ENCODE assay signal across 8 cellular contexts in the genomic region with DNA sequence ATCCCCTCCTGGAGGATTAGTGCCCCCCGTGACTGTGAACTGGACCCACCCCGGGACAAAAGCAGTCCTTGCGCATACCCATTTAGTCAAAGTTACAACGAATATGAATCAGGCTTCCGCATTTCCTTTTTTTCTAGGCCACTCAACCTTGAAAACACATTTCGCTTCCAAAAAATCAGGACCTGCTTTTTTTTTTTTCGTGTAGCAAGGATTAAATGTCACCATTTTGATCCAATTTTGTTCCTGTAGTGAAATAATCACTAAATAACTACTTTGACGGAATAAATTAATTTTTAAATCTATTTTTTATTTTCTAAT. TPM values are rescaled to one million over a fixed set of nuclear protein-coding genes. Genes with fewer than 3 reads are reported as not detected.
DNase-seq lines count a peak whose midpoint lies in the region; FAIRE-seq and TF ChIP-seq lines count a peak whose summit lies in the region.

No MANE protein-coding gene starts in this region.

- TF ChIP-seq CTCF in Peyer's patch (IDR thresholded peaks at IDR 0.05), result no peak
- TF ChIP-seq CTCF in epithelial cell of proximal tubule (conservative IDR thresholded peaks at IDR 0.05; ENCODE audit: low read depth, low read length), result no peak
- TF ChIP-seq CTCF in parathyroid adenoma (IDR thresholded peaks at IDR 0.05), result no peak

- no peaks in the 10 kb centered on the region for H3K36me3 ChIP-seq in ES-I3 (ENCODE audit: insufficient read depth, low read length)
- H3K36me3 ChIP-seq in Peyer's patch, result no peaks in the 10 kb centered on the region
- H3K36me3 ChIP-seq in parathyroid adenoma (ENCODE audit: control insufficient read depth, insufficient read depth, low read length), result no peaks in the 10 kb centered on the region

- H3K27me3 ChIP-seq in Peyer's patch, result no peaks in the 10 kb centered on the region
- no peaks in the 10 kb centered on the region for H3K27me3 ChIP-seq in parathyroid adenoma (ENCODE audit: control insufficient read depth, insufficient read depth, low read length)

- H3K27ac ChIP-seq in Peyer's patch (peak overlapping the region in 3 of 4 donors; percentile 35 to 73 (median 53)), parathyroid adenoma (peak overlapping the region; percentile 52)

- H3K4me3 ChIP-seq in Peyer's patch (peak overlapping the region; percentile 60 to 77 (median 74)), epithelial cell of proximal tubule (ENCODE audit: low read depth, low read length) (peak overlapping the region; percentile 69), parathyroid adenoma (ENCODE audit: low read depth, low read length) (peak overlapping the region; percentile 79)

- FAIRE-seq in HTR-8/SVneo (lab: Jason Lieb, UNC), result no peak

- peak overlapping the region; percentile 64 for H3K9ac ChIP-seq in ES-I3 (ENCODE audit: low read depth, low read length)
- H3K9ac ChIP-seq in parathyroid adenoma, result no peak overlapping the region

- no peak for DNase-seq in Peyer's patch
- no peak for DNase-seq in epithelial cell of proximal tubule (ENCODE audit: low read depth)
- no peak for DNase-seq in NCI-H2227 treated with DMSO at 0.1 percent for 48 hours (lab: John Stamatoyannopoulos, UW)
- DNase-seq in erythroblast (lab: John Stamatoyannopoulos, UW), result no peak
- DNase-seq in HTR-8/SVneo (ENCODE audit: insufficient read length, low spot score), result no peak
- no peak for DNase-seq in activated CD4-positive, alpha-beta T cell treated with anti-CD3 and anti-CD28 coated beads for 1 hour

- TF ChIP-seq POLR2A in Peyer's patch (IDR thresholded peaks at IDR 0.05) (no peak), erythroblast (IDR thresholded peaks at IDR 0.05; ENCODE audit: low read length) (no peak)

- H3K4me2 ChIP-seq in parathyroid adenoma (ENCODE audit: low read length), result peak overlapping the region; percentile 97

- H3K9me3 ChIP-seq in ES-I3 (ENCODE audit: control insufficient read depth, insufficient read depth, low read length) (no peaks in the 10 kb centered on the region), Peyer's patch (no peaks in the 10 kb centered on the region), parathyroid adenoma (ENCODE audit: control insufficient read depth, low read length) (no peaks in the 10 kb centered on the region)

- H3K4me1 ChIP-seq in ES-I3 (ENCODE audit: insufficient read depth, low read length) (peaks cover 18% of the 10 kb centered on the region), Peyer's patch (peaks cover 0 to 7% (median 0%) of the 10 kb centered on the region in 4 donors), parathyroid adenoma (no peaks in the 10 kb centered on the region)

- no peaks in the 10 kb centered on the region for H3K79me2 ChIP-seq in parathyroid adenoma

- peak overlapping the region; percentile 92 for H2AFZ ChIP-seq in parathyroid adenoma

RNA-seq across cellular contexts. Expression of a gene that starts 0.5 kb away (rescaled TPM):
- total RNA-seq in Peyer's patch (1 to 10 TPM in 3 of 4 donors, not detected in 1; 1.4 to 1.9 (median 1.7) TPM), epithelial cell of proximal tubule (0.06 and 1.2 TPM in 2 replicates)

RNA-seq across cellular contexts. Expression of a gene that starts 59.6 kb away (rescaled TPM):
- 10 to 100 TPM in 1 of 4 donors, 1 to 10 TPM in 3; 8.5 to 12.3 (median 9.0) TPM for total RNA-seq in Peyer's patch
- total RNA-seq in epithelial cell of proximal tubule, result 13.0 and 14.3 TPM in 2 replicates
